In the genomic region with DNA sequence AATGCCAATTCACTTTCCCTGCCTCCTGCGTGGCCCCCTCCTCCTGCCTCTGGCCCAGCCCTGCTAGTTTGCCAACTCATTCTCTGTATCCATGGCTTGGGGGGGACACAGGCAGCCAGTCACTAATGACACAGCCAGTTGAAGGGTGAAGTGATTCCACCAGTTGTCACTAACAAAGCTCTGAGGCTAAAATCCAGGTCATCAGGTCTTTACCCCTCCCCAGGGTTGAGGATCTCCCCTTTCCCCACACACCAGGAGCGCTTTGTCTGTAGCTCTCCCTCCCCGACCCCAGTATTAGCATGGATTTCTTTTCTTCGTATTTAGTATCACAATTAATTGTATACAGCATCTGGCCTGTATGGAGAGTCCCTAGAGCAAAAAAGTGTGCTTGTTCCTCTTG, we compare ENCODE assay signal across 24 cellular contexts.
"Had no signal": no experiment of that assay in that cellular context is flagged by ENCODE, and none has a peak within 500 bp of the region (broad histone marks: within the 10 kb centered on the region; RNA-seq: fewer than 3 reads in every experiment).

No MANE protein-coding gene starts in this region.

- H3K36me3 ChIP-seq: esophagus squamous epithelium, heart right ventricle, lower lobe of right lung, pancreas, sigmoid colon, tibial artery had no signal

- H3K4me3 Mint-ChIP-seq: immature natural killer cell; naive thymus-derived CD8-positive, alpha-beta T cell; nephron progenitor cell; stimulated activated effector memory CD8-positive, alpha-beta T cell treated with anti-CD3 and anti-CD28 coated beads, Interleukin-12 subunit alpha, Interleukin-12 subunit beta, amount 100 ng/mL, for 72 hours; type B pancreatic cell had no signal

- H3K9me3 Mint-ChIP-seq: immature natural killer cell; stimulated activated effector memory CD8-positive, alpha-beta T cell treated with anti-CD3 and anti-CD28 coated beads, Interleukin-12 subunit alpha, Interleukin-12 subunit beta, amount 100 ng/mL, for 72 hours had no signal

- H3K4me1 ChIP-seq: esophagus squamous epithelium, lower lobe of right lung, pancreas, sigmoid colon, testis, tibial artery had no signal

- H3K4me1 Mint-ChIP-seq: immature natural killer cell; stimulated activated effector memory CD8-positive, alpha-beta T cell treated with anti-CD3 and anti-CD28 coated beads, Interleukin-12 subunit alpha, Interleukin-12 subunit beta, amount 100 ng/mL, for 72 hours had no signal

- H3K4me3 ChIP-seq: coronary artery, esophagus squamous epithelium, heart right ventricle, lower lobe of right lung, pancreas, sigmoid colon, testis, tibial artery had no signal

- H3K27ac Mint-ChIP-seq: immature natural killer cell; naive thymus-derived CD8-positive, alpha-beta T cell; nephron progenitor cell; stimulated activated effector memory CD8-positive, alpha-beta T cell treated with anti-CD3 and anti-CD28 coated beads, Interleukin-12 subunit alpha, Interleukin-12 subunit beta, amount 100 ng/mL, for 72 hours; type B pancreatic cell had no signal

- DNase-seq: dermis blood vessel endothelial cell; effector memory CD4-positive, alpha-beta T cell; esophagus squamous epithelium; foreskin melanocyte; glutamatergic neuron; heart right ventricle; hippocampal formation; immature natural killer cell; left ventricle myocardium superior; lower lobe of right lung; naive thymus-derived CD8-positive, alpha-beta T cell; nephron progenitor cell; occipital lobe; pancreas; sigmoid colon; stimulated activated CD4-positive, alpha-beta T cell treated with anti-CD3 and anti-CD28 coated beads, Interleukin-2, amount 100 ng/mL, for 24 hours; stimulated activated CD4-positive, alpha-beta T cell treated with anti-CD3 and anti-CD28 coated beads, Interleukin-4, amount 100 ng/mL, for 24 hours; stimulated activated naive CD8-positive, alpha-beta T cell treated with anti-CD3 and anti-CD28 coated beads, Interleukin-15, Interleukin-2, amounts not matched to agents 100 U/mL and 50 U/mL, for 24 hours; substantia nigra; testis; tibial artery had no signal

- H3K9me3 ChIP-seq: esophagus squamous epithelium, lower lobe of right lung, pancreas, sigmoid colon, testis had no signal

- H3K36me3 Mint-ChIP-seq: immature natural killer cell; stimulated activated effector memory CD8-positive, alpha-beta T cell treated with anti-CD3 and anti-CD28 coated beads, Interleukin-12 subunit alpha, Interleukin-12 subunit beta, amount 100 ng/mL, for 72 hours; type B pancreatic cell had no signal

- H3K27me3 ChIP-seq: pancreas, testis had no signal

- ATAC-seq: heart right ventricle; left ventricle myocardium superior; lower lobe of right lung; naive thymus-derived CD8-positive, alpha-beta T cell; pancreas; stimulated activated effector memory CD8-positive, alpha-beta T cell treated with anti-CD3 and anti-CD28 coated beads, Interleukin-12 subunit alpha, Interleukin-12 subunit beta, amount 100 ng/mL, for 72 hours; stimulated activated naive CD8-positive, alpha-beta T cell treated with anti-CD3 and anti-CD28 coated beads, Interleukin-15, Interleukin-2, amounts not matched to agents 100 U/mL and 50 U/mL, for 24 hours had no signal

- H3K27ac ChIP-seq: coronary artery, esophagus squamous epithelium, heart right ventricle, lower lobe of right lung, pancreas, sigmoid colon, testis, tibial artery had no signal
